17 cellular contexts compared by ENCODE assay signal in the genomic region with DNA sequence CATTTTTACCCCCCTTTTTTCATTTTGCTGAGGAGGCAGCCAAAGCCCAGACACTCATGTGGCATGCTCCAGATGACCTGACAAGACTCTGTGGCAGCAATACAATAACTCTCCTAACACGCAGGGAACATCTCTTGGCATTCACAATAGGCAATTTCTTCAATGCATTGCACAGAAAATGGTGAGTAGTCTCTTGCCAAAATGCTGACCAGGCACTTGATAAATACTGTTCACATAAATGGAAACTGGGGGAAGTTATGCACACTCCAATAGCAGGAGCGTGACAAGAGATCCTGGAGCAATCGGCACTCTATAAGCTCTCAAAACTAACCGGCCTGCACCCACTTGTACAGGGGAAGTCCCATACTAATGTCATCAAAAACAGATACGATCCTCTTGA.
DNase-seq lines count a peak whose midpoint lies in the region; ATAC-seq and TF ChIP-seq lines count a peak whose summit lies in the region.
"Had no signal": no experiment of that assay in that cellular context is flagged by ENCODE, and none has a peak within 500 bp of the region (broad histone marks: within the 10 kb centered on the region; RNA-seq: fewer than 3 reads in every experiment).

No MANE protein-coding gene starts in this region.

- H2AFZ ChIP-seq in GM23248, result no peak overlapping the region

- H3K9me2 ChIP-seq in GM23248 (ENCODE audit: insufficient read depth), result no peaks in the 10 kb centered on the region

- H3K4me1 ChIP-seq in GM23248 (ENCODE audit: insufficient read depth), result no peaks in the 10 kb centered on the region
- H3K4me1 ChIP-seq in ascending aorta, result no peaks in the 10 kb centered on the region

- TF ChIP-seq CTCF in ascending aorta (IDR thresholded peaks at IDR 0.05), result no peak

- H3F3A ChIP-seq in GM23248 (ENCODE audit: insufficient read depth), result no peaks in the 10 kb centered on the region

- H3K9ac ChIP-seq in GM23248, result no peak overlapping the region

- no peak overlapping the region for H3K27ac ChIP-seq in GM23248
- no peak overlapping the region for H3K27ac ChIP-seq in ascending aorta
- H3K27ac ChIP-seq: 22Rv1 had no signal

- H3K4me2 ChIP-seq in GM23248 (ENCODE audit: unreplicated experiment), result no peak overlapping the region

- H4K20me1 ChIP-seq in GM23248 (ENCODE audit: insufficient read depth), result no peaks in the 10 kb centered on the region

- ATAC-seq in Right ventricle myocardium inferior (peak; percentile 23), HG02798 (IDR thresholded peaks at IDR 0.05; ENCODE audit: poor library complexity, unreplicated experiment) (no peak)
- ATAC-seq: Panc1, SK-N-SH treated with all-trans-retinoic acid at 6 μM for 48 hours had no signal

- H3K36me3 ChIP-seq in GM23248 (ENCODE audit: low read depth), result 0 out of 2 replicates have a peak, but pooled peaks cover 7% of the 10 kb centered on the region
- peaks cover 0 to 23% of the 10 kb centered on the region in 2 donors for H3K36me3 ChIP-seq in ascending aorta

- 35 to 40% methylated on average over 5 of the region's 5 CpGs for WGBS in GM23248 (ENCODE audit: low coverage in 1 of 2, low lambda C conversion rate in 2 of 2, missing lambda C conversion rate in 2 of 2), 2 experiments

- H3K4me3 ChIP-seq in GM23248 (no peak overlapping the region), ascending aorta (no peak overlapping the region)

- H3K9me3 ChIP-seq in GM23248 (ENCODE audit: low read depth) (no peaks in the 10 kb centered on the region), ascending aorta (no peaks in the 10 kb centered on the region)

- H3K27me3 ChIP-seq in GM23248 (replicated peaks; ENCODE audit: insufficient read depth) (no peaks in the 10 kb centered on the region), ascending aorta (no peaks in the 10 kb centered on the region)

- 0 out of 2 replicates have a peak, but pooled peaks cover 5% of the 10 kb centered on the region for H3K79me2 ChIP-seq in GM23248 (ENCODE audit: insufficient read depth)

- no peak for DNase-seq in Right ventricle myocardium inferior (ENCODE audit: missing footprints)
- DNase-seq in cardiac septum (ENCODE audit: low spot score), result no peak
- peak; percentile 6 for DNase-seq in GM23248
- DNase-seq in NCI-H510A treated with DMSO at 0.1 percent for 48 hours (lab: John Stamatoyannopoulos, UW), result peak; percentile 86
- DNase-seq in pons (ENCODE audit: low spot score), result peak; percentile 18
- DNase-seq in NOMO-1 treated with DMSO at 0.1 percent for 48 hours (lab: John Stamatoyannopoulos, UW; ENCODE audit: unreplicated experiment), result no peak
- no peak for DNase-seq in ascending aorta (ENCODE audit: low spot score in 2 of 2)
- DNase-seq: C1 segment of cervical spinal cord, DMS 273 treated with DMSO at 0.1 percent for 48 hours, H9, NCI-H1105, NCI-H1694 treated with DMSO at 0.1 percent for 48 hours, NCI-H82 had no signal

- intact Hi-C loops in Right ventricle myocardium inferior (cut with DNase I), result no loop called here
- intact Hi-C loops in cardiac septum (cut with DNase I), result no loop called here
- intact Hi-C loops in ascending aorta (cut with DNase I), result no loop called here

- in situ Hi-C loops in GM23248 (cut with MboI), result no loop called here

Comparison
In these comparisons a context has a peak if more than half of its experiments do, and no peak if none do; other contexts are left out.
1. DNase-seq: peak in GM23248 (single experiment), NCI-H510A treated with DMSO at 0.1 percent for 48 hours (single experiment) and pons (single experiment); none in Right ventricle myocardium inferior (single experiment), cardiac septum (single experiment), NOMO-1 treated with DMSO at 0.1 percent for 48 hours (single experiment) and ascending aorta (0 of 2).